10 cellular contexts compared by ENCODE assay signal in genomic region chr2:162029287-162029901, GRCh38. TPM values are rescaled to one million over a fixed set of nuclear protein-coding genes. Genes with fewer than 3 reads are reported as not detected.
DNase-seq lines count a peak whose midpoint lies in the region; ATAC-seq and TF ChIP-seq lines count a peak whose summit lies in the region.
"Had no signal": no experiment of that assay in that cellular context is flagged by ENCODE, and none has a peak within 500 bp of the region (broad histone marks: within the 10 kb centered on the region; RNA-seq: fewer than 3 reads in every experiment).

No MANE protein-coding gene starts in this region.

- no TSS peak for BruUV-seq in Calu3 (replicated peaks; lab: Mats Ljungman, UMichigan)

- ATAC-seq in GM21526 (IDR thresholded peaks at IDR 0.05; ENCODE audit: low FRiP score, unreplicated experiment), result no peak

- DNase-seq in Calu3 (peak; percentile 70), NCI-H226 (peak; percentile 76), epidermal melanocyte (ENCODE audit: insufficient read length, low spot score) (peak; percentile 40), NK-92 (lab: John Stamatoyannopoulos, UW; ENCODE audit: unreplicated experiment) (no peak), ascending aorta (ENCODE audit: low spot score in 2 of 2) (no peak), NCI-H2029 treated with DMSO at 0.1 percent for 48 hours (lab: John Stamatoyannopoulos, UW) (no peak)
- DNase-seq: NCI-H2171 treated with DMSO at 0.1 percent for 48 hours had no signal

- no peaks in the 10 kb centered on the region for H3K36me3 ChIP-seq in ascending aorta

- H3K36me3 Mint-ChIP-seq in Calu3 (ENCODE audit: insufficient read depth, unreplicated experiment) (peaks cover 10% of the 10 kb centered on the region), nephron (ENCODE audit: low read depth) (peaks cover 20% of the 10 kb centered on the region)
- H3K36me3 Mint-ChIP-seq: mesothelial cell of epicardium had no signal

- H3K4me3 ChIP-seq in ascending aorta, result no peak overlapping the region

- H3K4me1 Mint-ChIP-seq in Calu3 (ENCODE audit: low read depth, unreplicated experiment) (peaks cover 29% of the 10 kb centered on the region), nephron (peaks cover 29% of the 10 kb centered on the region)

- H3K27ac Mint-ChIP-seq in Calu3 (ENCODE audit: unreplicated experiment), result no peak overlapping the region
- peak overlapping the region in 2 of 3 experiments; percentile 19 to 45 for H3K27ac Mint-ChIP-seq in nephron
- H3K27ac Mint-ChIP-seq: mesothelial cell of epicardium had no signal

- H3K27me3 ChIP-seq in ascending aorta, result no peaks in the 10 kb centered on the region

- H3K9me3 Mint-ChIP-seq in Calu3 (ENCODE audit: low read depth, unreplicated experiment) (no peaks in the 10 kb centered on the region), nephron (no peaks in the 10 kb centered on the region)
- H3K9me3 Mint-ChIP-seq: mesothelial cell of epicardium had no signal

- H3K9me3 ChIP-seq in ascending aorta, result no peaks in the 10 kb centered on the region

- no peak overlapping the region for H3K27ac ChIP-seq in ascending aorta

- TF ChIP-seq CTCF in Calu3 (IDR thresholded peaks at IDR 0.05; ENCODE audit: unreplicated experiment) (no peak), nephron (IDR thresholded peaks at IDR 0.05; ENCODE audit: unreplicated experiment in 3 of 3) (no peak), ascending aorta (IDR thresholded peaks at IDR 0.05) (no peak)

- intact Hi-C loops in Calu3 (cut with micrococcal nuclease; ENCODE audit: unreplicated experiment), result loop anchor here (2.0 kb wide), 1 partner anchor 43 kb away; no protein-coding TSS in a partner anchor
- intact Hi-C loops in ascending aorta (cut with DNase I), result no loop called here

- CTCF ChIA-PET in Calu3 (lab: Charles Lee), result interaction anchor here (0.6 kb wide), 1 partner anchor 31 kb away, joined by 4 read pairs; no protein-coding TSS in a partner anchor

- no peaks in the 10 kb centered on the region for H3K4me1 ChIP-seq in ascending aorta

- H3K4me3 Mint-ChIP-seq in Calu3 (ENCODE audit: low read depth, unreplicated experiment) (no peak overlapping the region), nephron (no peak overlapping the region)
- H3K4me3 Mint-ChIP-seq: mesothelial cell of epicardium had no signal

- H3K27me3 Mint-ChIP-seq in Calu3 (ENCODE audit: unreplicated experiment) (no peaks in the 10 kb centered on the region), nephron (ENCODE audit: low read depth) (no peaks in the 10 kb centered on the region)

RNA-seq across cellular contexts. Expression of gene DPP4, which starts 44.6 kb away (rescaled TPM):
- total RNA-seq in Calu3 (2022) (27.6 TPM in 2 replicates), ascending aorta (1.7 TPM)

Comparison
In these comparisons a context has a peak if more than half of its experiments do, and no peak if none do; other contexts are left out.
1. DNase-seq: peak in Calu3 (single experiment), NCI-H226 (single experiment) and epidermal melanocyte (single experiment); none in NK-92 (single experiment), ascending aorta (0 of 2) and NCI-H2029 treated with DMSO at 0.1 percent for 48 hours (single experiment).
2. RNA of gene DPP4, which starts 44.6 kb away (total RNA-seq): 27.6 TPM in Calu3; 1.7 TPM in ascending aorta (single experiment); every median in the first group is over 10 times any median in the second.